In genomic region chr7:100835903-100836811, GRCh38 we compare ENCODE assay signal across 9 cellular contexts. TPM values are rescaled to one million over a fixed set of nuclear protein-coding genes. Genes with fewer than 3 reads are reported as not detected.
DNase-seq lines count a peak whose midpoint lies in the region; ATAC-seq and FAIRE-seq lines count a peak whose summit lies in the region.
"Had no signal": no experiment of that assay in that cellular context is flagged by ENCODE, and none has a peak within 500 bp of the region (broad histone marks: within the 10 kb centered on the region; RNA-seq: fewer than 3 reads in every experiment).

No MANE protein-coding gene starts in this region.

- no peak for ATAC-seq in activated naive CD8-positive, alpha-beta T cell treated with anti-CD3 and anti-CD28 coated beads, Interleukin-2, amount 50 U/mL, for 24 hours
- no peak for ATAC-seq in HG03097 (IDR thresholded peaks at IDR 0.05; ENCODE audit: low FRiP score, unreplicated experiment)

- H3K36me3 Mint-ChIP-seq in activated naive CD8-positive, alpha-beta T cell treated with anti-CD3 and anti-CD28 coated beads, Interleukin-2, amount 50 U/mL, for 24 hours (ENCODE audit: low read depth), result peaks cover 2% of the 10 kb centered on the region

- H3K4me1 ChIP-seq in HUES48 (ENCODE audit: control insufficient read depth, insufficient read depth, low read length) (peaks cover 22% of the 10 kb centered on the region), iPS-20b (ENCODE audit: insufficient read depth, low read length) (peaks cover 13% of the 10 kb centered on the region; the same call in 1 of the 2 replicates), small intestine (ENCODE audit: control insufficient read depth in 2 of 2, insufficient read depth in 1 of 2, low read depth in 1 of 2, low read length in 1 of 2) (no peaks in the 10 kb centered on the region)

- no peak for FAIRE-seq in small intestine (lab: Jason Lieb, UNC)

- WGBS in small intestine, 3 donors, result 9 to 40% (median 32%) methylated on average over 12 to 17 of the region's 17 CpGs

- DNase-seq in activated naive CD8-positive, alpha-beta T cell treated with anti-CD3 and anti-CD28 coated beads, Interleukin-2, amount 50 U/mL, for 24 hours, result no peak
- peak; percentile 33 for DNase-seq in small intestine
- DNase-seq in NCI-H2171 treated with DMSO at 0.1 percent for 48 hours (lab: John Stamatoyannopoulos, UW), result no peak
- no peak for DNase-seq in DMS114 treated with DMSO at 0.1 percent for 48 hours (lab: John Stamatoyannopoulos, UW; ENCODE audit: unreplicated experiment)
- DNase-seq in midbrain (lab: John Stamatoyannopoulos, UW), result no peak

- H3K4me3 ChIP-seq in HUES48 (ENCODE audit: low read depth, low read length) (peak overlapping the region; percentile 44), iPS-20b (ENCODE audit: low read length) (peak overlapping the region; percentile 53; the same call in 1 of the 2 replicates), small intestine (ENCODE audit: low read depth in 1 of 2, low read length in 2 of 2) (peak overlapping the region in 1 of 2 donors; percentile 36)

- H3K36me3 ChIP-seq in HUES48 (ENCODE audit: control insufficient read depth, insufficient read depth, low read length) (no peaks in the 10 kb centered on the region), iPS-20b (ENCODE audit: insufficient read depth, low read depth, low read length) (no peaks in the 10 kb centered on the region), small intestine (ENCODE audit: control insufficient read depth in 2 of 2, insufficient read depth in 2 of 2, low read length in 2 of 2) (no peaks in the 10 kb centered on the region)
- H3K36me3 ChIP-seq: neutrophil had no signal

- peak overlapping the region; percentile 35 for H3K27ac Mint-ChIP-seq in activated naive CD8-positive, alpha-beta T cell treated with anti-CD3 and anti-CD28 coated beads, Interleukin-2, amount 50 U/mL, for 24 hours

- H3K9me3 Mint-ChIP-seq in activated naive CD8-positive, alpha-beta T cell treated with anti-CD3 and anti-CD28 coated beads, Interleukin-2, amount 50 U/mL, for 24 hours, result no peaks in the 10 kb centered on the region

- peaks cover 14% of the 10 kb centered on the region for H3K4me1 Mint-ChIP-seq in activated naive CD8-positive, alpha-beta T cell treated with anti-CD3 and anti-CD28 coated beads, Interleukin-2, amount 50 U/mL, for 24 hours

- H3K27me3 ChIP-seq in HUES48 (ENCODE audit: control insufficient read depth, insufficient read depth, low read length), result no peaks in the 10 kb centered on the region
- no peaks in the 10 kb centered on the region for H3K27me3 ChIP-seq in iPS-20b (ENCODE audit: insufficient read depth, low read length)
- no peaks in the 10 kb centered on the region for H3K27me3 ChIP-seq in small intestine (ENCODE audit: control insufficient read depth in 2 of 2, insufficient read depth in 2 of 2, low read length in 2 of 2)

- no peaks in the 10 kb centered on the region for H3K9me3 ChIP-seq in HUES48 (ENCODE audit: control insufficient read depth, insufficient read depth, low read length)
- no peaks in the 10 kb centered on the region for H3K9me3 ChIP-seq in iPS-20b (ENCODE audit: insufficient read depth, low read depth, low read length)
- H3K9me3 ChIP-seq in small intestine (ENCODE audit: control insufficient read depth, low read depth), result no peaks in the 10 kb centered on the region
- H3K9me3 ChIP-seq: neutrophil had no signal

- H3K9ac ChIP-seq in HUES48 (ENCODE audit: low read depth, low read length) (peak overlapping the region; percentile 54), iPS-20b (ENCODE audit: low read depth, low read length) (peak overlapping the region; percentile 82)

- no peaks in the 10 kb centered on the region for H3K27me3 Mint-ChIP-seq in activated naive CD8-positive, alpha-beta T cell treated with anti-CD3 and anti-CD28 coated beads, Interleukin-2, amount 50 U/mL, for 24 hours

- peak overlapping the region; percentile 34 for H3K4me3 Mint-ChIP-seq in activated naive CD8-positive, alpha-beta T cell treated with anti-CD3 and anti-CD28 coated beads, Interleukin-2, amount 50 U/mL, for 24 hours

- peak overlapping the region; percentile 98 for H3K27ac ChIP-seq in HUES48 (ENCODE audit: low read depth, low read length)
- H3K27ac ChIP-seq in iPS-20b (ENCODE audit: low read length), result peak overlapping the region; percentile 73
- peak overlapping the region; percentile 64 to 91 for H3K27ac ChIP-seq in small intestine (ENCODE audit: low read depth in 1 of 2, low read length in 1 of 2)

RNA-seq across cellular contexts. Expression of gene EPHB4, which starts 8.8 kb away (rescaled TPM):
- polyA plus RNA-seq in small intestine, result 10 to 100 TPM in 1 of 3 donors, 1 to 10 TPM in 2; 1.3 to 53.9 (median 2.7) TPM

RNA-seq across cellular contexts. Expression of gene SLC12A9, which starts 16.4 kb away (rescaled TPM):
- 10 to 100 TPM; 10.5 to 28.8 (median 12.7) TPM for polyA plus RNA-seq in small intestine

RNA-seq across cellular contexts. Expression of gene TRIP6, which starts 31.0 kb away (rescaled TPM):
- 10 to 100 TPM in 2 of 3 donors, 1 to 10 TPM in 1; 3.4 to 23.1 (median 10.3) TPM for polyA plus RNA-seq in small intestine

RNA-seq across cellular contexts. Expression of gene SRRT, which starts 38.7 kb away (rescaled TPM):
- 100 to 1,000 TPM in 1 of 3 donors, 10 to 100 TPM in 2; 77.1 to 113 (median 82.1) TPM for polyA plus RNA-seq in small intestine

RNA-seq across cellular contexts. Expression of gene UFSP1, which starts 53.4 kb away (rescaled TPM):
- 1 to 10 TPM; 3.5 to 5.3 (median 4.9) TPM for polyA plus RNA-seq in small intestine
